Comparison of ENCODE assay signal across 2 cellular contexts in the genomic region with DNA sequence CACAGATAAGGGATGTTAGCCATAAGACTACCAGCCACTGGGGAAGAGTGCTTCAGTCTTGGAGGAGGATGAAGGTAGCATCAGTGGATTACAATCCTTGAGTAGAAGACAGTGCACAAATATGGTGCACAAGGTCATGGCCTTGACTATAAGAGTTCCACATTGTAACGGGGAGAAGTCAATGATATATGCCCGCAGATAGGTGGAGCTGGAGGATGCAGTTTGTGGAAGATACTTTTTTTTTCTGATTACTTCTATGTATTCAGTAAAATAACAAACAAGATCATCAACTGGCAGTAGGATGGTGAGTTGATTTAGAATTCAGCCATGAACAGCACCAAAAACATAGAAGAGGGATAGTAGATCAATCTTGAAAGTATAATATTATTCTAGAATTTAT.
TF ChIP-seq lines count a peak whose summit lies in the region.

No MANE protein-coding gene starts in this region.

TF ChIP-seq in GM23338, 12 proteins besides CTCF, POLR2A, EP300 and RAD21 (continued from another document):
- TF ChIP-seq JUNB (IDR thresholded peaks at IDR 0.05; ENCODE audit: unreplicated experiment) (no peak), ZNF331 (CRISPR knock-in tag; IDR thresholded peaks at IDR 0.05; ENCODE audit: low read depth) (no peak)
- TF ChIP-seq, protein P1, sequence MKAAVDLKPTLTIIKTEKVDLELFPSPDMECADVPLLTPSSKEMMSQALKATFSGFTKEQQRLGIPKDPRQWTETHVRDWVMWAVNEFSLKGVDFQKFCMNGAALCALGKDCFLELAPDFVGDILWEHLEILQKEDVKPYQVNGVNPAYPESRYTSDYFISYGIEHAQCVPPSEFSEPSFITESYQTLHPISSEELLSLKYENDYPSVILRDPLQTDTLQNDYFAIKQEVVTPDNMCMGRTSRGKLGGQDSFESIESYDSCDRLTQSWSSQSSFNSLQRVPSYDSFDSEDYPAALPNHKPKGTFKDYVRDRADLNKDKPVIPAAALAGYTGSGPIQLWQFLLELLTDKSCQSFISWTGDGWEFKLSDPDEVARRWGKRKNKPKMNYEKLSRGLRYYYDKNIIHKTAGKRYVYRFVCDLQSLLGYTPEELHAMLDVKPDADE (IDR thresholded peaks at IDR 0.05): no peak

TF ChIP-seq in HEK293T, 16 proteins besides CTCF, POLR2A, EP300 and RAD21 (continued from another document):
- TF ChIP-seq L3MBTL2 (conservative IDR thresholded peaks at IDR 0.05) (no peak), FOXA1 (IDR thresholded peaks at IDR 0.05) (no peak), CTBP1 (IDR thresholded peaks at IDR 0.05; ENCODE audit: borderline replicate concordance) (no peak), SUZ12 (IDR thresholded peaks at IDR 0.05) (no peak), ARNT (IDR thresholded peaks at IDR 0.05) (no peak), SP1 (IDR thresholded peaks at IDR 0.05) (no peak), TARDBP (IDR thresholded peaks at IDR 0.05) (no peak), ZNF384 (IDR thresholded peaks at IDR 0.05) (no peak), ELF4 (IDR thresholded peaks at IDR 0.05) (no peak), BHLHE40 (IDR thresholded peaks at IDR 0.05; ENCODE audit: borderline replicate concordance) (no peak), HDGF (IDR thresholded peaks at IDR 0.05; ENCODE audit: borderline replicate concordance) (no peak), FOXM1 (IDR thresholded peaks at IDR 0.05; ENCODE audit: borderline replicate concordance) (no peak), FOXK2 (IDR thresholded peaks at IDR 0.05) (no peak)
- TF ChIP-seq, protein P2, sequence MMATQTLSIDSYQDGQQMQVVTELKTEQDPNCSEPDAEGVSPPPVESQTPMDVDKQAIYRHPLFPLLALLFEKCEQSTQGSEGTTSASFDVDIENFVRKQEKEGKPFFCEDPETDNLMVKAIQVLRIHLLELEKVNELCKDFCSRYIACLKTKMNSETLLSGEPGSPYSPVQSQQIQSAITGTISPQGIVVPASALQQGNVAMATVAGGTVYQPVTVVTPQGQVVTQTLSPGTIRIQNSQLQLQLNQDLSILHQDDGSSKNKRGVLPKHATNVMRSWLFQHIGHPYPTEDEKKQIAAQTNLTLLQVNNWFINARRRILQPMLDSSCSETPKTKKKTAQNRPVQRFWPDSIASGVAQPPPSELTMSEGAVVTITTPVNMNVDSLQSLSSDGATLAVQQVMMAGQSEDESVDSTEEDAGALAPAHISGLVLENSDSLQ (IDR thresholded peaks at IDR 0.05): no peak
TF ChIP-seq in HEK293T: peak in this region for 0.
